In genomic region chr17:73533127-73533526, GRCh38 we compare ENCODE assay signal across 16 cellular contexts.
DNase-seq lines count a peak whose midpoint lies in the region; ATAC-seq, FAIRE-seq and TF ChIP-seq lines count a peak whose summit lies in the region.
"Had no signal": no experiment of that assay in that cellular context is flagged by ENCODE, and none has a peak within 500 bp of the region (broad histone marks: within the 10 kb centered on the region; RNA-seq: fewer than 3 reads in every experiment).

No MANE protein-coding gene starts in this region.

- no peak overlapping the region for H2BK20ac ChIP-seq in H1 (ENCODE audit: low read length)

- no peak overlapping the region for H3K4me3 Mint-ChIP-seq in activated T-cell treated with anti-CD3 and anti-CD28 coated beads, Interleukin-2, amount 50 U/mL, for 24 hours
- no peak overlapping the region for H3K4me3 Mint-ChIP-seq in activated CD4-positive, alpha-beta T cell treated with anti-CD3 and anti-CD28 coated beads for 36 hours

- POLR2A ChIA-PET in H1 (lab: Charles Lee; ENCODE audit: partially characterized antibody), result no interaction called here
- POLR2A ChIA-PET in activated CD4-positive, alpha-beta T cell treated with anti-CD3 and anti-CD28 coated beads for 36 hours (lab: Charles Lee), result no interaction called here

- no peaks in the 10 kb centered on the region for H3K79me2 ChIP-seq in H1 (ENCODE audit: control insufficient read depth in 1 of 2, insufficient read depth in 2 of 2, low read length in 2 of 2)

- DNase-seq in NCI-H2029 (lab: John Stamatoyannopoulos, UW), result peak; percentile 26
- no peak for DNase-seq in NCI-H2029 treated with DMSO at 0.1 percent for 48 hours (lab: John Stamatoyannopoulos, UW)
- DNase-seq in H1 (ENCODE audit: low read depth in 1 of 2, low spot score in 2 of 2), result no peak
- peak; percentile 67 for DNase-seq in medulla oblongata (ENCODE audit: extremely low spot score)
- DNase-seq in substantia nigra (lab: John Stamatoyannopoulos, UW), result peak in 47 of 49 donors; percentile 8 to 95 (median 65)
- no peak for DNase-seq in activated T-cell treated with anti-CD3 and anti-CD28 coated beads, Interleukin-2, amount 50 U/mL, for 24 hours
- DNase-seq in activated CD4-positive, alpha-beta T cell treated with anti-CD3 and anti-CD28 coated beads for 36 hours, result no peak
- DNase-seq: activated CD4-positive, alpha-beta T cell treated with anti-CD3 and anti-CD28 coated beads, Interleukin-2, amount 50 U/mL, for 1 hour; GDM1; stimulated activated CD4-positive, alpha-beta T cell treated with anti-CD3 and anti-CD28 coated beads, Interleukin-4, amount 100 ng/mL, for 4 hours had no signal

- H3K56ac ChIP-seq in H1 (replicated peaks; ENCODE audit: insufficient read length, low read depth, low read length), result no peak overlapping the region

- H3K27me3 Mint-ChIP-seq in activated T-cell treated with anti-CD3 and anti-CD28 coated beads, Interleukin-2, amount 50 U/mL, for 24 hours, result no peaks in the 10 kb centered on the region
- H3K27me3 Mint-ChIP-seq in activated CD4-positive, alpha-beta T cell treated with anti-CD3 and anti-CD28 coated beads for 36 hours, result no peaks in the 10 kb centered on the region

- H3K9ac ChIP-seq in H1 (replicated peaks in 1 of 4; ENCODE audit: extremely low read depth in 1 of 4, low read depth in 3 of 4, low read length in 3 of 4), result no peak overlapping the region
- H3K9ac ChIP-seq: KMS-11 had no signal

- H3K27ac Mint-ChIP-seq in activated T-cell treated with anti-CD3 and anti-CD28 coated beads, Interleukin-2, amount 50 U/mL, for 24 hours, result no peak overlapping the region
- no peak overlapping the region for H3K27ac Mint-ChIP-seq in activated CD4-positive, alpha-beta T cell treated with anti-CD3 and anti-CD28 coated beads for 36 hours

- intact Hi-C loops in activated CD4-positive, alpha-beta T cell treated with anti-CD3 and anti-CD28 coated beads for 36 hours (cut with DNase I, micrococcal nuclease), result no loop called here

- H3K27me3 ChIP-seq in H1 (replicated peaks in 1 of 4; ENCODE audit: control insufficient read depth in 3 of 4, extremely low read depth in 1 of 4, insufficient read depth in 3 of 4, low read length in 3 of 4), result no peaks in the 10 kb centered on the region

- FAIRE-seq in H1 (lab: Jason Lieb, UNC), result no peak
- FAIRE-seq: colon, RCC 7860 had no signal

- no peaks in the 10 kb centered on the region for H3K36me3 ChIP-seq in H1 (ENCODE audit: control insufficient read depth in 2 of 4, insufficient read depth in 4 of 4, low read length in 3 of 4)

- H3K4me1 Mint-ChIP-seq in activated T-cell treated with anti-CD3 and anti-CD28 coated beads, Interleukin-2, amount 50 U/mL, for 24 hours (ENCODE audit: low read depth), result no peaks in the 10 kb centered on the region
- peaks cover 2% of the 10 kb centered on the region for H3K4me1 Mint-ChIP-seq in activated CD4-positive, alpha-beta T cell treated with anti-CD3 and anti-CD28 coated beads for 36 hours

- no peak for TF ChIP-seq RAD21 in H1 (IDR thresholded peaks at IDR 0.05 in 1 of 2, conservative IDR thresholded peaks at IDR 0.05 in 1 of 2; ENCODE audit: low read depth in 2 of 2, low read length in 2 of 2)

- no peak overlapping the region for H3K4me2 ChIP-seq in H1 (ENCODE audit: insufficient read depth in 1 of 2, low read depth in 2 of 2, low read length in 2 of 2)
- H3K4me2 ChIP-seq: KMS-11 had no signal

- no peaks in the 10 kb centered on the region for H3K9me3 ChIP-seq in H1 (ENCODE audit: insufficient read depth in 2 of 2, low read depth in 1 of 2, low read length in 1 of 2)
- H3K9me3 ChIP-seq: mucosa of descending colon had no signal

- no peak for TF ChIP-seq EP300 in H1 (IDR thresholded peaks at IDR 0.05; ENCODE audit: borderline replicate concordance in 1 of 2, low read depth in 2 of 2, low read length in 2 of 2)

- peaks cover 3 to 5% of the 10 kb centered on the region in 2 experiments for H4K20me1 ChIP-seq in H1 (replicated peaks in 1 of 2; ENCODE audit: control insufficient read depth in 1 of 2, insufficient read depth in 2 of 2, low read length in 2 of 2)

- H4K5ac ChIP-seq in H1 (ENCODE audit: insufficient read length, low read depth, low read length), result no peak overlapping the region

- no peak for TF ChIP-seq POLR2A in H1 (IDR thresholded peaks at IDR 0.05; ENCODE audit: control extremely low read depth in 1 of 2, low read depth in 2 of 2, low read length in 2 of 2)

- H3K14ac ChIP-seq in H1 (ENCODE audit: insufficient read length), result no peak overlapping the region

- no peaks in the 10 kb centered on the region for H3K9me3 Mint-ChIP-seq in activated T-cell treated with anti-CD3 and anti-CD28 coated beads, Interleukin-2, amount 50 U/mL, for 24 hours
- H3K9me3 Mint-ChIP-seq in activated CD4-positive, alpha-beta T cell treated with anti-CD3 and anti-CD28 coated beads for 36 hours (ENCODE audit: low read depth), result no peaks in the 10 kb centered on the region

- H2BK12ac ChIP-seq in H1 (ENCODE audit: low read depth, low read length), result peak overlapping the region; percentile 75; the same call in 1 of the 2 replicates

- peak overlapping the region; percentile 41 for H4K91ac ChIP-seq in H1 (replicated peaks; ENCODE audit: insufficient read length, low read length)

- no peak overlapping the region for H3K23ac ChIP-seq in H1 (ENCODE audit: insufficient read length)

- no peak overlapping the region for H3K4ac ChIP-seq in H1 (replicated peaks; ENCODE audit: insufficient read length, low read depth, low read length)

- 83% methylated on average over 12 of the region's 13 CpGs; no CpG with 5 or more reads in 1 of the 2 experiments for WGBS in H1 (ENCODE audit: extremely low coverage in 1 of 2, insufficient coverage in 1 of 2, insufficient read length in 1 of 2, insufficient replicate concordance in 2 of 2, low coverage in 1 of 2, low lambda C conversion rate in 2 of 2, missing lambda C conversion rate in 1 of 2), 2 experiments

- no peak overlapping the region for H2AFZ ChIP-seq in H1 (ENCODE audit: low read length)

- peak overlapping the region; percentile 59; the same call in 1 of the 2 replicates for H4K8ac ChIP-seq in H1 (ENCODE audit: extremely low read depth, insufficient read depth, low read length)

- H3K23me2 ChIP-seq in H1 (ENCODE audit: low read depth, low read length), result no peaks in the 10 kb centered on the region

- CTCF ChIA-PET in H1 (lab: Charles Lee; ENCODE audit: partially characterized antibody), result interaction anchor here (0.6 to 1.2 kb wide), 3 partner anchors 18 to 80 kb away, joined by 3 to 4 read pairs (median 3); no protein-coding TSS in a partner anchor
- CTCF ChIA-PET in activated CD4-positive, alpha-beta T cell treated with anti-CD3 and anti-CD28 coated beads for 36 hours (lab: Charles Lee), result no interaction called here

- H2BK5ac ChIP-seq in H1 (ENCODE audit: low read depth, low read length), result no peak overlapping the region

- no peak for ATAC-seq in GM21390 (IDR thresholded peaks at IDR 0.05; ENCODE audit: unreplicated experiment)
- no peak for ATAC-seq in activated CD4-positive, alpha-beta T cell treated with anti-CD3 and anti-CD28 coated beads for 36 hours

- no peak overlapping the region for H2BK15ac ChIP-seq in H1 (ENCODE audit: low read length)

- TF ChIP-seq CTCF in H1 (IDR thresholded peaks at IDR 0.05; ENCODE audit: control extremely low read depth in 1 of 3, insufficient read depth in 1 of 3, low read depth in 1 of 3, low read length in 3 of 3), result no peak

- H3K18ac ChIP-seq in H1 (ENCODE audit: extremely low read depth, low read length), result no peak overlapping the region

- H2BK120ac ChIP-seq in H1 (replicated peaks; ENCODE audit: low read depth, low read length), result no peak overlapping the region

- no peak overlapping the region for H3K4me3 ChIP-seq in H1 (ENCODE audit: extremely low read depth in 1 of 4, insufficient read depth in 2 of 4, low read depth in 3 of 4, low read length in 4 of 4)
- H3K4me3 ChIP-seq: mucosa of descending colon had no signal

- no peak overlapping the region; the same call in 1 of the 2 replicates for H2AK5ac ChIP-seq in H1 (ENCODE audit: low read depth, low read length)

- no peaks in the 10 kb centered on the region for H3K79me1 ChIP-seq in H1 (ENCODE audit: low read depth, low read length)

- H3K27ac ChIP-seq in H1 (ENCODE audit: low read depth, low read length), result no peak overlapping the region
- H3K27ac ChIP-seq in substantia nigra (ENCODE audit: low read depth, low read length, poor library complexity, severe bottlenecking), result peak overlapping the region; percentile 73
- H3K27ac ChIP-seq: 22Rv1, KMS-11 had no signal

- H3K4me1 ChIP-seq in H1 (replicated peaks in 1 of 4; ENCODE audit: control insufficient read depth in 3 of 4, insufficient read depth in 4 of 4, low read length in 3 of 4), result peaks cover 0 to 27% (median 11%) of the 10 kb centered on the region in 4 experiments; a peak in 6 of 7 replicates

- H3K36me3 Mint-ChIP-seq in activated T-cell treated with anti-CD3 and anti-CD28 coated beads, Interleukin-2, amount 50 U/mL, for 24 hours (ENCODE audit: low read depth), result no peaks in the 10 kb centered on the region
- H3K36me3 Mint-ChIP-seq in activated CD4-positive, alpha-beta T cell treated with anti-CD3 and anti-CD28 coated beads for 36 hours (ENCODE audit: low read depth), result no peaks in the 10 kb centered on the region

TF ChIP-seq in H1, 55 proteins besides CTCF, POLR2A, EP300 and RAD21:
- TF ChIP-seq SIRT6 (IDR thresholded peaks at IDR 0.05; ENCODE audit: low read length) (no peak), MAFK (IDR thresholded peaks at IDR 0.05; ENCODE audit: low read depth, low read length) (no peak), ASH2L (IDR thresholded peaks at IDR 0.05; ENCODE audit: low read length) (no peak), RBBP5 (IDR thresholded peaks at IDR 0.05; ENCODE audit: borderline replicate concordance, low read depth, low read length) (no peak), JUND (IDR thresholded peaks at IDR 0.05; ENCODE audit: low read length) (no peak), KDM5A (IDR thresholded peaks at IDR 0.05; ENCODE audit: low read length) (no peak), SP1 (IDR thresholded peaks at IDR 0.05; ENCODE audit: low read depth, low read length) (no peak), TEAD4 (IDR thresholded peaks at IDR 0.05; ENCODE audit: low read depth, low read length) (no peak), GABPA (IDR thresholded peaks at IDR 0.05; ENCODE audit: borderline replicate concordance, insufficient read depth, low read length) (no peak), POLR2AphosphoS5 (IDR thresholded peaks at IDR 0.05; ENCODE audit: low read depth, low read length) (no peak), SP4 (IDR thresholded peaks at IDR 0.05; ENCODE audit: low read length) (no peak), NRF1 (IDR thresholded peaks at IDR 0.05; ENCODE audit: low read depth, low read length) (no peak), HDAC6 (IDR thresholded peaks at IDR 0.05; ENCODE audit: low read depth, low read length) (no peak), SP2 (IDR thresholded peaks at IDR 0.05; ENCODE audit: low read length) (no peak), NANOG (IDR thresholded peaks at IDR 0.05; ENCODE audit: insufficient read depth, low read depth, low read length, poor library complexity, severe bottlenecking) (no peak), YY1 (IDR thresholded peaks at IDR 0.05; ENCODE audit: low read depth, low read length) (no peak)

Comparison
In these comparisons a context has a peak if more than half of its experiments do, and no peak if none do; other contexts are left out.
1. DNase-seq: peak in NCI-H2029 (single experiment), medulla oblongata (single experiment) and substantia nigra (47 of 49); none in NCI-H2029 treated with DMSO at 0.1 percent for 48 hours (single experiment), H1 (0 of 2), activated T-cell treated with anti-CD3 and anti-CD28 coated beads, Interleukin-2, amount 50 U/mL, for 24 hours (single experiment) and activated CD4-positive, alpha-beta T cell treated with anti-CD3 and anti-CD28 coated beads for 36 hours (single experiment).